8 cellular contexts compared by ENCODE assay signal in genomic region chr4:46648088-46648744, GRCh38.
A peak's percentile ranks its signal among the peaks of the same experiment; 100 is the strongest.
DNase-seq lines count a peak whose midpoint lies in the region; ATAC-seq and TF ChIP-seq lines count a peak whose summit lies in the region.

No MANE protein-coding gene starts in this region.

- H3K27ac ChIP-seq in H9 (ENCODE audit: insufficient read length, low read depth, low read length) (no peak overlapping the region), neural cell (ENCODE audit: low read length) (no peak overlapping the region), tibial nerve (no peak overlapping the region)

- H3K4me2 ChIP-seq in H9 (ENCODE audit: insufficient read depth, insufficient read length, low read length) (no peak overlapping the region), neural cell (ENCODE audit: low read length) (no peak overlapping the region)

- H3K36me3 ChIP-seq in neural cell (ENCODE audit: insufficient read depth, low read length) (no peaks in the 10 kb centered on the region), tibial nerve (no peaks in the 10 kb centered on the region)

- H3K14ac ChIP-seq in H9 (ENCODE audit: insufficient read depth, low read length), result no peak overlapping the region

- peak overlapping the region; percentile 10 for H4K8ac ChIP-seq in H9 (replicated peaks; ENCODE audit: insufficient read length, low read depth, low read length)

- H3K36me3 Mint-ChIP-seq in H9 (ENCODE audit: insufficient read depth in 1 of 3, low read depth in 3 of 3) (peaks cover 0 to 9% (median under 1%) of the 10 kb centered on the region in 3 experiments; a peak in 4 of 7 replicates), WTC11 (peaks cover 7% of the 10 kb centered on the region)
- no peaks in the 10 kb centered on the region for H3K36me3 Mint-ChIP-seq in activated T-helper 17 cell treated with anti-CD3 and anti-CD28 coated beads, Interleukin-2, amount 50 U/mL, for 72 hours (ENCODE audit: low read depth)

- no peaks in the 10 kb centered on the region for H3K79me1 ChIP-seq in H9 (ENCODE audit: insufficient read depth, low read depth, low read length, poor library complexity, severe bottlenecking)

- H3K4me1 Mint-ChIP-seq in H9 (peaks cover 0 to 3% of the 10 kb centered on the region in 2 experiments; a peak in 2 of 4 replicates), WTC11 (0 out of 2 replicates have a peak, but pooled peaks cover 5% of the 10 kb centered on the region)
- H3K4me1 Mint-ChIP-seq in activated T-helper 17 cell treated with anti-CD3 and anti-CD28 coated beads, Interleukin-2, amount 50 U/mL, for 72 hours, result no peaks in the 10 kb centered on the region

- H4K91ac ChIP-seq in H9 (ENCODE audit: insufficient read length, low read depth, low read length), result no peak overlapping the region

- H3F3A ChIP-seq in neural cell (ENCODE audit: insufficient read depth, low read length, poor library complexity, severe bottlenecking), result no peaks in the 10 kb centered on the region

- no peak overlapping the region for H4K5ac ChIP-seq in H9 (ENCODE audit: insufficient read length, low read depth, low read length)

- H3K27me3 Mint-ChIP-seq in H9 (ENCODE audit: low read depth), result no peaks in the 10 kb centered on the region
- H3K27me3 Mint-ChIP-seq in WTC11 (ENCODE audit: low read depth), result no peaks in the 10 kb centered on the region
- H3K27me3 Mint-ChIP-seq in activated T-helper 17 cell treated with anti-CD3 and anti-CD28 coated beads, Interleukin-2, amount 50 U/mL, for 72 hours, result no peaks in the 10 kb centered on the region

- peak; percentile 99 for ATAC-seq in WTC11
- no peak for ATAC-seq in activated T-helper 17 cell treated with anti-CD3 and anti-CD28 coated beads, Interleukin-2, amount 50 U/mL, for 72 hours (replicated peaks)

- no peak overlapping the region for H3K18ac ChIP-seq in H9 (ENCODE audit: insufficient read length, low read depth, low read length)

- TF ChIP-seq POLR2A in tibial nerve (IDR thresholded peaks at IDR 0.05), result no peak

- H3K9me3 ChIP-seq in H9 (ENCODE audit: control insufficient read depth, low read depth, low read length), result no peaks in the 10 kb centered on the region
- no peaks in the 10 kb centered on the region for H3K9me3 ChIP-seq in neural cell (ENCODE audit: low read length)
- H3K9me3 ChIP-seq in tibial nerve, result peaks cover 0 to 15% (median 0%) of the 10 kb centered on the region in 4 donors

- H3K27me3 ChIP-seq in H9 (ENCODE audit: insufficient read depth, low read length), result no peaks in the 10 kb centered on the region
- no peaks in the 10 kb centered on the region for H3K27me3 ChIP-seq in neural cell (ENCODE audit: insufficient read depth, low read depth, low read length)
- H3K27me3 ChIP-seq in tibial nerve, result no peaks in the 10 kb centered on the region

- H3K4me1 ChIP-seq in H9 (ENCODE audit: insufficient read depth, low read length) (no peaks in the 10 kb centered on the region), tibial nerve (no peaks in the 10 kb centered on the region)

- H3K4me3 Mint-ChIP-seq in H9 (no peak overlapping the region), WTC11 (no peak overlapping the region)
- H3K4me3 Mint-ChIP-seq in activated T-helper 17 cell treated with anti-CD3 and anti-CD28 coated beads, Interleukin-2, amount 50 U/mL, for 72 hours, result no peak overlapping the region

- peak; percentile 62 for TF ChIP-seq RAD21 in neural cell (conservative IDR thresholded peaks at IDR 0.05)

- no peak overlapping the region for H3K23ac ChIP-seq in H9 (ENCODE audit: insufficient read length, low read depth, low read length)

- H2AFZ ChIP-seq in H9 (ENCODE audit: low read length) (peak overlapping the region; percentile 82), neural cell (ENCODE audit: low read depth, low read length) (no peak overlapping the region)

- H3K79me2 ChIP-seq in H9 (ENCODE audit: insufficient read depth, low read length) (no peaks in the 10 kb centered on the region), neural cell (replicated peaks; ENCODE audit: insufficient read depth, low read length) (no peaks in the 10 kb centered on the region)

- H3K4me3 ChIP-seq in neural cell (ENCODE audit: low read length) (no peak overlapping the region), tibial nerve (no peak overlapping the region)

- no peak overlapping the region for H3K56ac ChIP-seq in H9 (ENCODE audit: insufficient read length, low read depth, low read length)

- peak; percentile 9 for DNase-seq in NCI-H1694 treated with DMSO at 0.1 percent for 48 hours (lab: John Stamatoyannopoulos, UW)
- DNase-seq in NCI-H1694 (lab: John Stamatoyannopoulos, UW), result no peak
- DNase-seq in H9, result peak; percentile 84
- peak; percentile 63 for DNase-seq in WTC11 (ENCODE audit: low spot score)
- no peak for DNase-seq in tibial nerve (ENCODE audit: low spot score in 2 of 2)

- no peak overlapping the region for H2AK5ac ChIP-seq in H9 (ENCODE audit: insufficient read length, low read length)

- H3K27ac Mint-ChIP-seq in H9, result no peak overlapping the region
- no peak overlapping the region for H3K27ac Mint-ChIP-seq in WTC11
- no peak overlapping the region for H3K27ac Mint-ChIP-seq in activated T-helper 17 cell treated with anti-CD3 and anti-CD28 coated beads, Interleukin-2, amount 50 U/mL, for 72 hours

- H2BK5ac ChIP-seq in H9 (ENCODE audit: insufficient read length, low read length), result no peak overlapping the region

- H3K9ac ChIP-seq in H9 (ENCODE audit: extremely low read depth, insufficient read length, low read length) (no peak overlapping the region), neural cell (ENCODE audit: low read length) (no peak overlapping the region)

- CTCF ChIA-PET in WTC11 (lab: Charles Lee), result interaction anchor here (0.6 to 4.6 kb wide), 58 partner anchors 10 to 1889 kb away, joined by 3 to 179 read pairs (median 4); partner anchors contain the start of genes GABRA2 and GABRA4

- H4K20me1 ChIP-seq in H9 (ENCODE audit: control insufficient read depth, insufficient read depth, insufficient read length), result peaks cover 2% of the 10 kb centered on the region
- H4K20me1 ChIP-seq in neural cell (ENCODE audit: insufficient read depth), result no peaks in the 10 kb centered on the region

- no peak overlapping the region for H2BK120ac ChIP-seq in H9 (ENCODE audit: low read depth, low read length, poor library complexity, severe bottlenecking)

- H2BK12ac ChIP-seq in H9 (ENCODE audit: insufficient read length, low read depth, low read length), result no peak overlapping the region

- H3K23me2 ChIP-seq in H9 (ENCODE audit: insufficient read length, low read depth, low read length, poor library complexity, severe bottlenecking), result no peaks in the 10 kb centered on the region

- peaks cover 7 to 8% of the 10 kb centered on the region in 2 experiments for H3K9me3 Mint-ChIP-seq in H9
- H3K9me3 Mint-ChIP-seq in WTC11, result peaks cover 11% of the 10 kb centered on the region
- H3K9me3 Mint-ChIP-seq in activated T-helper 17 cell treated with anti-CD3 and anti-CD28 coated beads, Interleukin-2, amount 50 U/mL, for 72 hours, result peaks cover 5% of the 10 kb centered on the region

- TF ChIP-seq CTCF in H9 (conservative IDR thresholded peaks at IDR 0.05), result peak; percentile 93
- TF ChIP-seq CTCF in LNCAP (IDR thresholded peaks at IDR 0.05), result peak; percentile 54; the same call in 1 of the 2 replicates
- peak; percentile 63 for TF ChIP-seq CTCF in WTC11 (IDR thresholded peaks at IDR 0.05)
- peak; percentile 58 for TF ChIP-seq CTCF in neural cell (IDR thresholded peaks at IDR 0.05; ENCODE audit: poor library complexity, severe bottlenecking)
- TF ChIP-seq CTCF in tibial nerve (IDR thresholded peaks at IDR 0.05), result no peak

- no peak overlapping the region for H3T11ph ChIP-seq in H9 (ENCODE audit: low read length)

- no peak for TF ChIP-seq EP300 in neural cell (conservative IDR thresholded peaks at IDR 0.05; ENCODE audit: poor library complexity, severe bottlenecking)
- TF ChIP-seq EP300 in tibial nerve (IDR thresholded peaks at IDR 0.05), result no peak

- H2BK15ac ChIP-seq in H9 (ENCODE audit: low read depth, low read length), result no peak overlapping the region

- H2BK20ac ChIP-seq in H9 (ENCODE audit: low read depth, low read length, poor library complexity, severe bottlenecking), result no peak overlapping the region

- H3K9me2 ChIP-seq in neural cell (ENCODE audit: insufficient read depth, low read length), result no peaks in the 10 kb centered on the region

- no CpG with 5 or more reads among the region's 2 CpGs for WGBS in H9 (ENCODE audit: extremely low coverage, insufficient read length, low lambda C conversion rate)
- 27 to 50% methylated on average over 2 of the region's 2 CpGs for whole genome bisulfite sequencing in tibial nerve, 2 donors

- H3K4ac ChIP-seq in H9 (ENCODE audit: low read depth, low read length), result no peak overlapping the region

- POLR2A ChIA-PET in WTC11 (lab: Charles Lee), result no interaction called here

TF ChIP-seq in WTC11, 78 proteins besides CTCF, POLR2A, EP300 and RAD21 (continues in another document):
- TF ChIP-seq FOXK1 (CRISPR knock-in tag; IDR thresholded peaks at IDR 0.05), result 0 out of 2 replicates have a peak, but pooled peaks have one; percentile 65

TF ChIP-seq in neural cell, 6 proteins besides CTCF, POLR2A, EP300 and RAD21 (continues in another document):
- TF ChIP-seq POLR2AphosphoS5 (IDR thresholded peaks at IDR 0.05), result no peak
- TF ChIP-seq TAF1 (IDR thresholded peaks at IDR 0.05; ENCODE audit: low read depth), result no peak
- no peak for TF ChIP-seq EZH2 (IDR thresholded peaks at IDR 0.05; ENCODE audit: borderline replicate concordance, insufficient read depth, low read length, poor library complexity, severe bottlenecking)
- TF ChIP-seq REST (IDR thresholded peaks at IDR 0.05; ENCODE audit: borderline replicate concordance), result no peak

Comparison
In these comparisons a context has a peak if more than half of its experiments do, and no peak if none do; other contexts are left out.
1. DNase-seq: peak in NCI-H1694 treated with DMSO at 0.1 percent for 48 hours (single experiment), H9 (single experiment) and WTC11 (single experiment); none in NCI-H1694 (single experiment) and tibial nerve (0 of 2).
2. CTCF ChIP-seq: peak in H9 (single experiment), LNCAP (single experiment), WTC11 (single experiment) and neural cell (single experiment); none in tibial nerve (0 of 5).